1 cellular context compared by ENCODE assay signal in the genomic region with DNA sequence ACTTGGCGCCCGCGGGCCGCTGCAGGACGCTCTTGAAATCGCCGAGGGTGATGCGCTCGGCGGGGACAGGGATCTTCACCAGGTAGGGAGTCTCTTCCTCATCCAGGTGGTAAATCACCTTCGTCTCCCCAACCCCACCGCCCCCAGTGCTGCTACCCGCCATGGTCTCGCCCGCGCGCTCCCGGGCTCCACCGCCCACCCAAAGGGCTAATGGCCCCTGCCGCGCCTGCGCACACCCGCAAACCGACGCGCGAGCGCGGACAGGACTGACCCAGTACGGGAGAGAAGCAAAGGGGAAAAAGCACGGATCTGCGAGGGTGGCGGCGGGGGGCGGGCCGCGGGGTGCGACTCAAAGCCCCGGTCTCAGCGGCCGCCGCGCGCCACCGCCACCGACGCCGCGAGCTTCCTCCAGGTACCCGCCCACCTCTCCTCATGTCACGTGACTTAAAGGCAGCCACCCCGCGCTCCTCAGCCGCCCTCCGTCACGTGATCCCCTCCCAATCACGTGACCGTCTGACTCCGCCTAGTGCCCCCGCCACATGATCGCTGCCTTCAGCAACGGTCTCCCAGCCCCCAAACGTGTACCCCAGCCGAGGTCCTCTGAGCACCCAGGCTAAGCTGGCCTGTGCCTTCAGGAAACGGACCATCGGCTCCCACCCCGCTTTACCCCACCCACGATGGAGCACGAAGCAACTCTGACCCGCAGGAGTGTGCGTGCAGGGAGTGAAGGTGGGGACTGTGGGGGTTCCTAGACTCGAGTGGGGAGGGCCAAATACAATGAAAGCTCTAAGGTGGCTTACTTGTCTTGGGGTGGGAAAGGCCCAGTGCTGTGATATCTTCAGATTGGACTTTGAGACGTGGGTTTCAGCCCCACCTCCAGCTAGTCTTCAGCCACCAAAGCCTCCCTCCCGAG.
TF ChIP-seq lines count a peak whose summit lies in the region.

DVL2 (minus strand) TSS at position 418 of the 913 bp plus-strand sequence; CDS start at position 163, 255 bp downstream.

TF ChIP-seq in HepG2, 621 proteins besides CTCF, POLR2A, EP300 and RAD21 (continued from another document and continues in another):
- TF ChIP-seq ATF2 (CRISPR knock-in tag; IDR thresholded peaks at IDR 0.05) (peak; percentile 37; the same call in 1 of the 2 replicates), TBX2 (CRISPR knock-in tag; IDR thresholded peaks at IDR 0.05; ENCODE audit: borderline replicate concordance) (peak; percentile 88), POGZ (CRISPR knock-in tag; IDR thresholded peaks at IDR 0.05) (no peak), ZNF20 (CRISPR knock-in tag; IDR thresholded peaks at IDR 0.05) (no peak), ZBTB37 (CRISPR knock-in tag; IDR thresholded peaks at IDR 0.05) (no peak), SP140L (CRISPR knock-in tag; IDR thresholded peaks at IDR 0.05; ENCODE audit: borderline replicate concordance) (no peak), FOSL1 (CRISPR knock-in tag; IDR thresholded peaks at IDR 0.05; ENCODE audit: borderline replicate concordance) (no peak), ZNF10 (CRISPR knock-in tag; IDR thresholded peaks at IDR 0.05; ENCODE audit: borderline replicate concordance, low read depth) (no peak), ZFAT (CRISPR knock-in tag; conservative IDR thresholded peaks at IDR 0.05) (no peak), ZNF567 (CRISPR knock-in tag; IDR thresholded peaks at IDR 0.05; ENCODE audit: borderline replicate concordance) (peak; percentile 85; the same call in 1 of the 2 replicates), ZNF562 (CRISPR knock-in tag; IDR thresholded peaks at IDR 0.05; ENCODE audit: borderline replicate concordance) (no peak), SNAPC2 (CRISPR knock-in tag; IDR thresholded peaks at IDR 0.05) (no peak), SUZ12 (IDR thresholded peaks at IDR 0.05; ENCODE audit: low read depth, low read length) (no peak), ZNF484 (CRISPR knock-in tag; IDR thresholded peaks at IDR 0.05; ENCODE audit: borderline replicate concordance, low read depth) (no peak), ZNF639 (CRISPR knock-in tag; conservative IDR thresholded peaks at IDR 0.05) (peak; percentile 92), CHD4 (IDR thresholded peaks at IDR 0.05; ENCODE audit: borderline replicate concordance, low read length) (no peak), ZNF558 (CRISPR knock-in tag; IDR thresholded peaks at IDR 0.05; ENCODE audit: borderline replicate concordance) (no peak; the same call in 1 of the 2 replicates), ZNF678 (CRISPR knock-in tag; IDR thresholded peaks at IDR 0.05) (0 out of 2 replicates have a peak, but pooled peaks have one; percentile 17), ZNF569 (CRISPR knock-in tag; IDR thresholded peaks at IDR 0.05; ENCODE audit: borderline replicate concordance) (no peak), KLF15 (CRISPR knock-in tag; IDR thresholded peaks at IDR 0.05; ENCODE audit: borderline replicate concordance) (no peak), ADNP (CRISPR knock-in tag; IDR thresholded peaks at IDR 0.05) (no peak), MATR3 (CRISPR knock-in tag; IDR thresholded peaks at IDR 0.05) (no peak), DZIP1 (CRISPR knock-in tag; IDR thresholded peaks at IDR 0.05) (peak; percentile 71; the same call in 1 of the 2 replicates), ZNF703 (CRISPR knock-in tag; IDR thresholded peaks at IDR 0.05; ENCODE audit: borderline replicate concordance) (no peak), HDAC1 (CRISPR knock-in tag; IDR thresholded peaks at IDR 0.05) (peak; percentile 97), FOXM1 (CRISPR knock-in tag; IDR thresholded peaks at IDR 0.05) (0 out of 2 replicates have a peak, but pooled peaks have one; percentile 59), PAF1 (CRISPR knock-in tag; IDR thresholded peaks at IDR 0.05) (peak; percentile 95; the same call in 1 of the 2 replicates), ZNF788 (CRISPR knock-in tag; IDR thresholded peaks at IDR 0.05; ENCODE audit: borderline replicate concordance) (peak; percentile 90)
- TF ChIP-seq, protein P1, sequence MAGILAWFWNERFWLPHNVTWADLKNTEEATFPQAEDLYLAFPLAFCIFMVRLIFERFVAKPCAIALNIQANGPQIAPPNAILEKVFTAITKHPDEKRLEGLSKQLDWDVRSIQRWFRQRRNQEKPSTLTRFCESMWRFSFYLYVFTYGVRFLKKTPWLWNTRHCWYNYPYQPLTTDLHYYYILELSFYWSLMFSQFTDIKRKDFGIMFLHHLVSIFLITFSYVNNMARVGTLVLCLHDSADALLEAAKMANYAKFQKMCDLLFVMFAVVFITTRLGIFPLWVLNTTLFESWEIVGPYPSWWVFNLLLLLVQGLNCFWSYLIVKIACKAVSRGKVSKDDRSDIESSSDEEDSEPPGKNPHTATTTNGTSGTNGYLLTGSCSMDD (CRISPR knock-in tag; IDR thresholded peaks at IDR 0.05), result no peak
- TF ChIP-seq, protein P2, sequence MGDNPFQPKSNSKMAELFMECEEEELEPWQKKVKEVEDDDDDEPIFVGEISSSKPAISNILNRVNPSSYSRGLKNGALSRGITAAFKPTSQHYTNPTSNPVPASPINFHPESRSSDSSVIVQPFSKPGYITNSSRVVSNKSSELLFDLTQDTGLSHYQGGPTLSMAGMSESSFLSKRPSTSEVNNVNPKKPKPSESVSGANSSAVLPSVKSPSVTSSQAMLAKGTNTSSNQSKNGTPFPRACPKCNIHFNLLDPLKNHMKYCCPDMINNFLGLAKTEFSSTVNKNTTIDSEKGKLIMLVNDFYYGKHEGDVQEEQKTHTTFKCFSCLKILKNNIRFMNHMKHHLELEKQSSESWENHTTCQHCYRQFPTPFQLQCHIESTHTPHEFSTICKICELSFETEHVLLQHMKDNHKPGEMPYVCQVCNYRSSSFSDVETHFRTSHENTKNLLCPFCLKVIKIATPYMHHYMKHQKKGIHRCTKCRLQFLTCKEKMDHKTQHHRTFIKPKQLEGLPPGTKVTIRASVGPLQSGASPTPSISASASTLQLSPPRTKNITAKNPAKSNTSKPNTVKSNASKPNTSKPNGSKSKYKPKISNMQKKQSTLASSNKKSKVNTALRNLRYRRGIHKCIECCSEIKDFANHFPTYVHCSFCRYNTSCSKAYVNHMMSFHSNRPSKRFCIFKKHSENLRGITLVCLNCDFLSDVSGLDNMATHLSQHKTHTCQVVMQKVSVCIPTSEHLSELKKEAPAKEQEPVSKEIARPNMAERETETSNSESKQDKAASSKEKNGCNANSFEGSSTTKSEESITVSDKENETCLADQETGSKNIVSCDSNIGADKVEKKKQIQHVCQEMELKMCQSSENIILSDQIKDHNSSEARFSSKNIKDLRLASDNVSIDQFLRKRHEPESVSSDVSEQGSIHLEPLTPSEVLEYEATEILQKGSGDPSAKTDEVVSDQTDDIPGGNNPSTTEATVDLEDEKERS (CRISPR knock-in tag; IDR thresholded peaks at IDR 0.05), result no peak; the same call in 1 of the 2 replicates
- TF ChIP-seq, protein P3, sequence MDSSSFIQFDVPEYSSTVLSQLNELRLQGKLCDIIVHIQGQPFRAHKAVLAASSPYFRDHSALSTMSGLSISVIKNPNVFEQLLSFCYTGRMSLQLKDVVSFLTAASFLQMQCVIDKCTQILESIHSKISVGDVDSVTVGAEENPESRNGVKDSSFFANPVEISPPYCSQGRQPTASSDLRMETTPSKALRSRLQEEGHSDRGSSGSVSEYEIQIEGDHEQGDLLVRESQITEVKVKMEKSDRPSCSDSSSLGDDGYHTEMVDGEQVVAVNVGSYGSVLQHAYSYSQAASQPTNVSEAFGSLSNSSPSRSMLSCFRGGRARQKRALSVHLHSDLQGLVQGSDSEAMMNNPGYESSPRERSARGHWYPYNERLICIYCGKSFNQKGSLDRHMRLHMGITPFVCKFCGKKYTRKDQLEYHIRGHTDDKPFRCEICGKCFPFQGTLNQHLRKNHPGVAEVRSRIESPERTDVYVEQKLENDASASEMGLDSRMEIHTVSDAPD (CRISPR knock-in tag; IDR thresholded peaks at IDR 0.05), result no peak
- TF ChIP-seq, protein P4, sequence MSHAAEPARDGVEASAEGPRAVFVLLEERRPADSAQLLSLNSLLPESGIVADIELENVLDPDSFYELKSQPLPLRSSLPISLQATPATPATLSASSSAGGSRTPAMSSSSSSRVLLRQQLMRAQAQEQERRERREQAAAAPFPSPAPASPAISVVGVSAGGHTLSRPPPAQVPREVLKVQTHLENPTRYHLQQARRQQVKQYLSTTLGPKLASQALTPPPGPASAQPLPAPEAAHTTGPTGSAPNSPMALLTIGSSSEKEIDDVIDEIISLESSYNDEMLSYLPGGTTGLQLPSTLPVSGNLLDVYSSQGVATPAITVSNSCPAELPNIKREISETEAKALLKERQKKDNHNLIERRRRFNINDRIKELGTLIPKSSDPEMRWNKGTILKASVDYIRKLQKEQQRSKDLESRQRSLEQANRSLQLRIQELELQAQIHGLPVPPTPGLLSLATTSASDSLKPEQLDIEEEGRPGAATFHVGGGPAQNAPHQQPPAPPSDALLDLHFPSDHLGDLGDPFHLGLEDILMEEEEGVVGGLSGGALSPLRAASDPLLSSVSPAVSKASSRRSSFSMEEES (CRISPR knock-in tag; IDR thresholded peaks at IDR 0.05), result peak; percentile 99
- TF ChIP-seq, protein P5, sequence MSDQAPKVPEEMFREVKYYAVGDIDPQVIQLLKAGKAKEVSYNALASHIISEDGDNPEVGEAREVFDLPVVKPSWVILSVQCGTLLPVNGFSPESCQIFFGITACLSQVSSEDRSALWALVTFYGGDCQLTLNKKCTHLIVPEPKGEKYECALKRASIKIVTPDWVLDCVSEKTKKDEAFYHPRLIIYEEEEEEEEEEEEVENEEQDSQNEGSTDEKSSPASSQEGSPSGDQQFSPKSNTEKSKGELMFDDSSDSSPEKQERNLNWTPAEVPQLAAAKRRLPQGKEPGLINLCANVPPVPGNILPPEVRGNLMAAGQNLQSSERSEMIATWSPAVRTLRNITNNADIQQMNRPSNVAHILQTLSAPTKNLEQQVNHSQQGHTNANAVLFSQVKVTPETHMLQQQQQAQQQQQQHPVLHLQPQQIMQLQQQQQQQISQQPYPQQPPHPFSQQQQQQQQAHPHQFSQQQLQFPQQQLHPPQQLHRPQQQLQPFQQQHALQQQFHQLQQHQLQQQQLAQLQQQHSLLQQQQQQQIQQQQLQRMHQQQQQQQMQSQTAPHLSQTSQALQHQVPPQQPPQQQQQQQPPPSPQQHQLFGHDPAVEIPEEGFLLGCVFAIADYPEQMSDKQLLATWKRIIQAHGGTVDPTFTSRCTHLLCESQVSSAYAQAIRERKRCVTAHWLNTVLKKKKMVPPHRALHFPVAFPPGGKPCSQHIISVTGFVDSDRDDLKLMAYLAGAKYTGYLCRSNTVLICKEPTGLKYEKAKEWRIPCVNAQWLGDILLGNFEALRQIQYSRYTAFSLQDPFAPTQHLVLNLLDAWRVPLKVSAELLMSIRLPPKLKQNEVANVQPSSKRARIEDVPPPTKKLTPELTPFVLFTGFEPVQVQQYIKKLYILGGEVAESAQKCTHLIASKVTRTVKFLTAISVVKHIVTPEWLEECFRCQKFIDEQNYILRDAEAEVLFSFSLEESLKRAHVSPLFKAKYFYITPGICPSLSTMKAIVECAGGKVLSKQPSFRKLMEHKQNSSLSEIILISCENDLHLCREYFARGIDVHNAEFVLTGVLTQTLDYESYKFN (CRISPR knock-in tag; conservative IDR thresholded peaks at IDR 0.05), result no peak; the same call in 1 of the 2 replicates
